8 cellular contexts compared by ENCODE assay signal in genomic region chr19:1651061-1651547, GRCh38. TPM values are rescaled to one million over a fixed set of nuclear protein-coding genes. Genes with fewer than 3 reads are reported as not detected.
DNase-seq lines count a peak whose midpoint lies in the region; ATAC-seq and TF ChIP-seq lines count a peak whose summit lies in the region.

No MANE protein-coding gene starts in this region.

- ATAC-seq in stimulated activated memory B cell treated with anti-CD40 and anti-IgM and Interleukin-4, amounts not matched to agents 10 μg/mL and 1 μg/mL and 100 μg/mL, for 72 hours = no peak

- H3K36me3 ChIP-seq in H7 (replicated peaks; ENCODE audit: control insufficient read depth, insufficient read depth, low read length) = peaks cover 11% of the 10 kb centered on the region
- H3K36me3 ChIP-seq in brain microvascular endothelial cell (replicated peaks) = peaks cover 26% of the 10 kb centered on the region
- peaks cover 14 to 37% of the 10 kb centered on the region in 2 experiments for H3K36me3 ChIP-seq in mesenchymal stem cell (ENCODE audit: control insufficient read depth in 1 of 2, insufficient read depth in 2 of 2, low read depth in 1 of 2, low read length in 2 of 2)

- no peak overlapping the region for H2AK5ac ChIP-seq in mesenchymal stem cell (ENCODE audit: low read length, severe bottlenecking)

- no peaks in the 10 kb centered on the region for H3K27me3 Mint-ChIP-seq in stimulated activated memory B cell treated with anti-CD40 and anti-IgM and Interleukin-4, amounts not matched to agents 10 μg/mL and 1 μg/mL and 100 μg/mL, for 72 hours

- H3K27ac Mint-ChIP-seq in stimulated activated memory B cell treated with anti-CD40 and anti-IgM and Interleukin-4, amounts not matched to agents 10 μg/mL and 1 μg/mL and 100 μg/mL, for 72 hours = peak overlapping the region; percentile 87

- H3K4me1 Mint-ChIP-seq in stimulated activated memory B cell treated with anti-CD40 and anti-IgM and Interleukin-4, amounts not matched to agents 10 μg/mL and 1 μg/mL and 100 μg/mL, for 72 hours = peaks cover 72% of the 10 kb centered on the region

- peaks cover 42% of the 10 kb centered on the region for H3K4me1 ChIP-seq in mesenchymal stem cell (ENCODE audit: control insufficient read depth, insufficient read depth, low read depth, low read length)

- DNase-seq in H7 (peak; percentile 93), T-helper 2 cell (peak; percentile 31 to 71 (median 54)), brain microvascular endothelial cell (no peak), mesenchymal stem cell (peak; percentile 52), hypothalamus (lab: John Stamatoyannopoulos, UW) (no peak), 8988T (no peak), glomerular visceral epithelial cell (ENCODE audit: extremely low spot score) (no peak)

- peak overlapping the region; percentile 88 for H3K4me2 ChIP-seq in mesenchymal stem cell (ENCODE audit: low read length, poor library complexity, severe bottlenecking)

- peaks cover 27% of the 10 kb centered on the region for H3K36me3 Mint-ChIP-seq in stimulated activated memory B cell treated with anti-CD40 and anti-IgM and Interleukin-4, amounts not matched to agents 10 μg/mL and 1 μg/mL and 100 μg/mL, for 72 hours

- no peaks in the 10 kb centered on the region for H3K9me3 Mint-ChIP-seq in stimulated activated memory B cell treated with anti-CD40 and anti-IgM and Interleukin-4, amounts not matched to agents 10 μg/mL and 1 μg/mL and 100 μg/mL, for 72 hours

- TF ChIP-seq CTCF in brain microvascular endothelial cell (IDR thresholded peaks at IDR 0.05; ENCODE audit: low read depth, low read length, missing control alignments) = no peak

- no peaks in the 10 kb centered on the region for H3K27me3 ChIP-seq in H7 (ENCODE audit: control insufficient read depth, insufficient read depth, low read length)
- no peaks in the 10 kb centered on the region for H3K27me3 ChIP-seq in brain microvascular endothelial cell (replicated peaks)
- H3K27me3 ChIP-seq in mesenchymal stem cell (ENCODE audit: control insufficient read depth in 1 of 2, insufficient read depth in 1 of 2, low read length in 2 of 2) = no peaks in the 10 kb centered on the region

- H3K4me3 ChIP-seq in H7 (ENCODE audit: insufficient read depth, low read depth, low read length) (peak overlapping the region; percentile 73), brain microvascular endothelial cell (ENCODE audit: low read depth, low read length) (peak overlapping the region; percentile 69), mesenchymal stem cell (ENCODE audit: insufficient read depth in 1 of 2, low read depth in 1 of 2, low read length in 2 of 2) (peak overlapping the region; percentile 81 to 82)

- no peak overlapping the region for H2BK15ac ChIP-seq in mesenchymal stem cell (ENCODE audit: low read depth, poor library complexity, severe bottlenecking)

- peak overlapping the region in 1 of 2 experiments; percentile 16 for H3K23ac ChIP-seq in mesenchymal stem cell (ENCODE audit: low read length in 2 of 2)

- peak overlapping the region in 1 of 2 experiments; percentile 47 for H3K4ac ChIP-seq in mesenchymal stem cell (ENCODE audit: low read depth in 1 of 2, low read length in 2 of 2)

- H3K27ac ChIP-seq in brain microvascular endothelial cell = peak overlapping the region; percentile 15
- H3K27ac ChIP-seq in mesenchymal stem cell (ENCODE audit: low read length, poor library complexity, severe bottlenecking) = no peak overlapping the region

- H3K14ac ChIP-seq in mesenchymal stem cell (ENCODE audit: low read length in 2 of 2) = no peak overlapping the region

- peak overlapping the region; percentile 79 for H3K9ac ChIP-seq in mesenchymal stem cell (ENCODE audit: low read length)

- peak overlapping the region; percentile 97 for H3K4me3 Mint-ChIP-seq in stimulated activated memory B cell treated with anti-CD40 and anti-IgM and Interleukin-4, amounts not matched to agents 10 μg/mL and 1 μg/mL and 100 μg/mL, for 72 hours

- no peak overlapping the region for H2BK5ac ChIP-seq in mesenchymal stem cell (ENCODE audit: low read depth, low read length, poor library complexity, severe bottlenecking)

- H4K91ac ChIP-seq in mesenchymal stem cell (ENCODE audit: low read length) = no peak overlapping the region

- in situ Hi-C loops in brain microvascular endothelial cell (cut with HindIII; ENCODE audit: low pct_ligation_motif_present, low sequenced_read_pairs) = no loop called here

- H2BK120ac ChIP-seq in mesenchymal stem cell (ENCODE audit: low read depth, low read length) = no peak overlapping the region

- H4K8ac ChIP-seq in mesenchymal stem cell (ENCODE audit: low read length) = peak overlapping the region; percentile 29

- under 1% methylated on average over 18 of the region's 21 CpGs for WGBS in mesenchymal stem cell

- no peaks in the 10 kb centered on the region for H3K9me3 ChIP-seq in mesenchymal stem cell (ENCODE audit: control insufficient read depth, low read length)

- H3K18ac ChIP-seq in mesenchymal stem cell (ENCODE audit: low read depth in 1 of 2, low read length in 2 of 2) = peak overlapping the region; percentile 0 to 71

- H2AFZ ChIP-seq in mesenchymal stem cell (ENCODE audit: low read depth, low read length) = no peak overlapping the region

- H3K79me1 ChIP-seq in mesenchymal stem cell (replicated peaks; ENCODE audit: low read length, poor library complexity, severe bottlenecking) = peaks cover 23% of the 10 kb centered on the region

- no peak overlapping the region for H2BK12ac ChIP-seq in mesenchymal stem cell (ENCODE audit: low read length in 2 of 2)

RNA-seq across cellular contexts. Expression of gene TCF3, which starts 1.3 kb away (rescaled TPM):
- 277 and 293 TPM in 2 replicates for total RNA-seq in H7 (2014; rRNA removed; shearing (Covaris generic))
- 108 TPM for polyA plus RNA-seq in mesenchymal stem cell (2013, experiment 1 of 2)
- 111 TPM for polyA plus RNA-seq in mesenchymal stem cell (2013, experiment 2 of 2)

RNA-seq across cellular contexts. Expression of gene UQCR11, which starts 45.8 kb away (rescaled TPM):
- total RNA-seq in H7 (2014; rRNA removed; shearing (Covaris generic)) = 103 and 111 TPM in 2 replicates
- 214 TPM for polyA plus RNA-seq in mesenchymal stem cell (2013, experiment 1 of 2)
- polyA plus RNA-seq in mesenchymal stem cell (2013, experiment 2 of 2) = 220 TPM

RNA-seq across cellular contexts. Expression of gene MBD3, which starts 58.4 kb away (rescaled TPM):
- 105 and 114 TPM in 2 replicates for total RNA-seq in H7 (2014; rRNA removed; shearing (Covaris generic))
- polyA plus RNA-seq in mesenchymal stem cell (2013, experiment 1 of 2) = 43.8 TPM
- polyA plus RNA-seq in mesenchymal stem cell (2013, experiment 2 of 2) = 41.6 TPM

Comparison
In these comparisons a context has a peak if more than half of its experiments do, and no peak if none do; other contexts are left out.
1. DNase-seq: peak in H7 (single experiment), T-helper 2 cell (5 of 5) and mesenchymal stem cell (single experiment); none in brain microvascular endothelial cell (single experiment), hypothalamus (0 of 51), 8988T (single experiment) and glomerular visceral epithelial cell (single experiment).
2. Peak in every context shown above with its lines, with median percentiles within 50 percentile points of each other: H3K4me3 ChIP-seq.